1 cellular context compared by ENCODE assay signal in genomic region chr3:85483986-85484385, GRCh38.
TF ChIP-seq lines count a peak whose summit lies in the region.

No MANE protein-coding gene starts in this region.

TF ChIP-seq in HepG2, 621 proteins besides CTCF, POLR2A, EP300 and RAD21 (continued from another document):
- TF ChIP-seq MLXIP (CRISPR knock-in tag; IDR thresholded peaks at IDR 0.05; ENCODE audit: borderline replicate concordance) (no peak), ZBTB8A (CRISPR knock-in tag; IDR thresholded peaks at IDR 0.05; ENCODE audit: borderline replicate concordance, low read depth) (no peak), HDAC6 (IDR thresholded peaks at IDR 0.05; ENCODE audit: low read depth, low read length) (no peak), ZNF3 (CRISPR knock-in tag; IDR thresholded peaks at IDR 0.05) (no peak), ZFYVE20 (CRISPR knock-in tag; IDR thresholded peaks at IDR 0.05; ENCODE audit: borderline replicate concordance, low read depth) (no peak), SALL1 (CRISPR knock-in tag; IDR thresholded peaks at IDR 0.05) (no peak), PATZ1 (CRISPR knock-in tag; IDR thresholded peaks at IDR 0.05) (no peak), PBX3 (CRISPR knock-in tag; IDR thresholded peaks at IDR 0.05; ENCODE audit: borderline replicate concordance) (no peak), ZNF256 (CRISPR knock-in tag; conservative IDR thresholded peaks at IDR 0.05) (no peak)
